ENCODE assay signal across 8 cellular contexts in the genomic region with DNA sequence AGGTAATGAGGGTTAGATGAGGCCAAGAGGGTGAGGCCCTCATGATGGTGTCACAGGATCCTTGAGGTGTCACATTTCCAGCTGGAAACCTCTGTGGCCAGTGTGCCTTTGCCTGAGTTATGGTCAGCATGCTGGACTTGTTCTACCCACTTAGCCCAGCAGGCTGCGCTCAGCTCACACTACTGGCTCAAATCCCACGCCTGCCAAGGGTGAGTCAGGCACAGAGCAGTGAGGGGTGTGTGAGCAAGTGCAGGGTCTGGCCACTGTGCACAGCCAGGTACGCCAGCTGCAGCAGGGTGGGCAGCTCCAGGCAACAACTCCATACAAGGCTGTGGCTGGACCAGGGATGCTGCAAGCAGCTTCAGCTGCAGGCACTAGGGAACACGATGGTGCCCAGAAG.
DNase-seq lines count a peak whose midpoint lies in the region; ATAC-seq lines count a peak whose summit lies in the region.

No MANE protein-coding gene starts in this region.

- DNase-seq in DMS 273 (lab: John Stamatoyannopoulos, UW; ENCODE audit: unreplicated experiment), result peak; percentile 71
- DNase-seq in DMS 273 treated with DMSO at 0.1 percent for 48 hours (lab: John Stamatoyannopoulos, UW), result no peak
- peak; percentile 27 for DNase-seq in M059J (ENCODE audit: low read depth)
- DNase-seq in posterior cingulate gyrus, result peak in 9 of 10 donors; percentile 18 to 90 (median 68)
- no peak for DNase-seq in NCI-H1436 treated with DMSO at 0.1 percent for 48 hours (lab: John Stamatoyannopoulos, UW)
- no peak for DNase-seq in NCI-H1930 (lab: John Stamatoyannopoulos, UW)
- no peak for DNase-seq in activated CD4-positive, alpha-beta T cell treated with anti-CD3 and anti-CD28 coated beads, Interleukin-2, amount 50 U/mL, for 4 hours

- intact Hi-C loops in posterior cingulate gyrus (cut with DNase I), result loop anchor here (1.0 to 5.0 kb wide), 2 partner anchors 374 to 631 kb away; no protein-coding TSS in a partner anchor

- peak; percentile 62 for ATAC-seq in esophagus mucosa

Comparison
In these comparisons a context has a peak if more than half of its experiments do, and no peak if none do; other contexts are left out.
1. DNase-seq: peak in DMS 273 (single experiment), M059J (single experiment) and posterior cingulate gyrus (9 of 10); none in DMS 273 treated with DMSO at 0.1 percent for 48 hours (single experiment), NCI-H1436 treated with DMSO at 0.1 percent for 48 hours (single experiment), NCI-H1930 (0 of 2) and activated CD4-positive, alpha-beta T cell treated with anti-CD3 and anti-CD28 coated beads, Interleukin-2, amount 50 U/mL, for 4 hours (0 of 2).